10 cellular contexts compared by ENCODE assay signal in genomic region chr16:75591001-75591852, GRCh38.
A peak's percentile ranks its signal among the peaks of the same experiment; 100 is the strongest.
DNase-seq lines count a peak whose midpoint lies in the region; ATAC-seq and TF ChIP-seq lines count a peak whose summit lies in the region.
"Had no signal": no experiment of that assay in that cellular context is flagged by ENCODE, and none has a peak within 500 bp of the region (broad histone marks: within the 10 kb centered on the region; RNA-seq: fewer than 3 reads in every experiment).

No MANE protein-coding gene starts in this region.

- ATAC-seq in GM21423 (IDR thresholded peaks at IDR 0.05; ENCODE audit: unreplicated experiment) = no peak
- ATAC-seq: activated T-cell treated with anti-CD3 and anti-CD28 coated beads, Interleukin-2, amount 50 U/mL, for 4 hours had no signal

- peaks cover 5% of the 10 kb centered on the region; the same call in 1 of the 2 replicates for H3K4me1 ChIP-seq in HEK293 (ENCODE audit: control insufficient read depth, insufficient read depth, low read length)

- TF ChIP-seq CTCF in HEK293 (tag by site-specific recombination; IDR thresholded peaks at IDR 0.05) = no peak
- no peak for TF ChIP-seq CTCF in coronary artery (IDR thresholded peaks at IDR 0.05)

- H3K27ac ChIP-seq in HEK293 (ENCODE audit: extremely low read depth, low read depth, low read length) (no peak overlapping the region; the same call in 1 of the 2 replicates), coronary artery (peak overlapping the region; percentile 77 to 81), skin epidermis (peak overlapping the region in 17 of 21 experiments; percentile 7 to 82 (median 52))

- peaks cover 0 to 21% of the 10 kb centered on the region in 2 experiments; a peak in 2 of 3 replicates for H3K36me3 ChIP-seq in HEK293 (ENCODE audit: control insufficient read depth in 2 of 2, insufficient read depth in 1 of 2, low read length in 2 of 2)

- POLR2A ChIA-PET in HEK293 (lab: Yijun Ruan, JAX) = interaction anchor here (0.5 to 1.2 kb wide), 5 partner anchors 21 to 56 kb away, joined by 3 to 6 read pairs (median 3); partner anchors contain the start of genes ADAT1, KARS1, TERF2IP and TMEM231

- CTCF ChIA-PET in HEK293 (lab: Yijun Ruan, JAX) = interaction anchor here (0.9 to 1.3 kb wide), 5 partner anchors 9 to 392 kb away, joined by 3 to 6 read pairs (median 4); no protein-coding TSS in a partner anchor

- H3K4me3 ChIP-seq in HEK293 (ENCODE audit: low read depth, low read length) (no peak overlapping the region), coronary artery (peak overlapping the region; percentile 11), skin epidermis (no peak overlapping the region)

- no peaks in the 10 kb centered on the region for H3K9me3 ChIP-seq in HEK293 (ENCODE audit: control insufficient read depth, insufficient read depth, low read depth, low read length)

- DNase-seq in coronary artery (ENCODE audit: low spot score) (peak; percentile 80), islet precursor cell (peak; percentile 88), retina (no peak), DMS79 (lab: John Stamatoyannopoulos, UW) (no peak)
- no peak for DNase-seq in NK-92 treated with Interleukin-12 subunit alpha and Interleukin-12 subunit beta, amount 100 ng/mL, for 24 hours (lab: John Stamatoyannopoulos, UW)
- DNase-seq: activated T-cell treated with anti-CD3 and anti-CD28 coated beads, Interleukin-2, amount 50 U/mL, for 4 hours; SHP77 had no signal

TF ChIP-seq in HEK293, 187 proteins besides CTCF, POLR2A, EP300 and RAD21:
- TF ChIP-seq PRDM6 (tag by site-specific recombination; IDR thresholded peaks at IDR 0.05) = 0 out of 2 replicates have a peak, but pooled peaks have one; percentile 9
- peak; percentile 48; the same call in 1 of the 2 replicates for TF ChIP-seq ZNF660 (tag by site-specific recombination; IDR thresholded peaks at IDR 0.05)
- no peak for TF ChIP-seq MYNN (tag by site-specific recombination; IDR thresholded peaks at IDR 0.05; ENCODE audit: borderline replicate concordance)
- no peak for TF ChIP-seq ZNF148 (tag by site-specific recombination; IDR thresholded peaks at IDR 0.05; ENCODE audit: borderline replicate concordance)
- no peak for TF ChIP-seq ZBTB20 (tag by site-specific recombination; IDR thresholded peaks at IDR 0.05)
- TF ChIP-seq, protein P1, sequence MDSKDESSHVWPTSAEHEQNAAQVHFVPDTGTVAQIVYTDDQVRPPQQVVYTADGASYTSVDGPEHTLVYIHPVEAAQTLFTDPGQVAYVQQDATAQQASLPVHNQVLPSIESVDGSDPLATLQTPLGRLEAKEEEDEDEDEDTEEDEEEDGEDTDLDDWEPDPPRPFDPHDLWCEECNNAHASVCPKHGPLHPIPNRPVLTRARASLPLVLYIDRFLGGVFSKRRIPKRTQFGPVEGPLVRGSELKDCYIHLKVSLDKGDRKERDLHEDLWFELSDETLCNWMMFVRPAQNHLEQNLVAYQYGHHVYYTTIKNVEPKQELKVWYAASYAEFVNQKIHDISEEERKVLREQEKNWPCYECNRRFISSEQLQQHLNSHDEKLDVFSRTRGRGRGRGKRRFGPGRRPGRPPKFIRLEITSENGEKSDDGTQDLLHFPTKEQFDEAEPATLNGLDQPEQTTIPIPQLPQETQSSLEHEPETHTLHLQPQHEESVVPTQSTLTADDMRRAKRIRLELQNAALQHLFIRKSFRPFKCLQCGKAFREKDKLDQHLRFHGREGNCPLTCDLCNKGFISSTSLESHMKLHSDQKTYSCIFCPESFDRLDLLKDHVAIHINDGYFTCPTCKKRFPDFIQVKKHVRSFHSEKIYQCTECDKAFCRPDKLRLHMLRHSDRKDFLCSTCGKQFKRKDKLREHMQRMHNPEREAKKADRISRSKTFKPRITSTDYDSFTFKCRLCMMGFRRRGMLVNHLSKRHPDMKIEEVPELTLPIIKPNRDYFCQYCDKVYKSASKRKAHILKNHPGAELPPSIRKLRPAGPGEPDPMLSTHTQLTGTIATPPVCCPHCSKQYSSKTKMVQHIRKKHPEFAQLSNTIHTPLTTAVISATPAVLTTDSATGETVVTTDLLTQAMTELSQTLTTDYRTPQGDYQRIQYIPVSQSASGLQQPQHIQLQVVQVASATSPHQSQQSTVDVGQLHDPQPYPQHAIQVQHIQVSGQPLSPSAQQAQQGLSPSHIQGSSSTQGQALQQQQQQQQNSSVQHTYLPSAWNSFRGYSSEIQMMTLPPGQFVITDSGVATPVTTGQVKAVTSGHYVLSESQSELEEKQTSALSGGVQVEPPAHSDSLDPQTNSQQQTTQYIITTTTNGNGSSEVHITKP (tag by site-specific recombination; IDR thresholded peaks at IDR 0.05) = 0 out of 2 replicates have a peak, but pooled peaks have one; percentile 25

Comparison
In these comparisons a context has a peak if more than half of its experiments do, and no peak if none do; other contexts are left out.
1. DNase-seq: peak in coronary artery (single experiment) and islet precursor cell (single experiment); none in retina (single experiment), NK-92 treated with Interleukin-12 subunit alpha and Interleukin-12 subunit beta, amount 100 ng/mL, for 24 hours (single experiment) and DMS79 (single experiment).